In genomic region chr17:17200831-17201230, GRCh38 we compare ENCODE assay signal across 22 cellular contexts. TPM values are rescaled to one million over a fixed set of nuclear protein-coding genes. Genes with fewer than 3 reads are reported as not detected.
DNase-seq lines count a peak whose midpoint lies in the region; ATAC-seq and TF ChIP-seq lines count a peak whose summit lies in the region.
"Had no signal": no experiment of that assay in that cellular context is flagged by ENCODE, and none has a peak within 500 bp of the region (broad histone marks: within the 10 kb centered on the region; RNA-seq: fewer than 3 reads in every experiment).

No MANE protein-coding gene starts in this region.

- no peak overlapping the region for H3K4me3 Mint-ChIP-seq in CD14-positive monocyte
- H3K4me3 Mint-ChIP-seq: brain; stimulated activated naive CD8-positive, alpha-beta T cell treated with anti-CD3 and anti-CD28 coated beads, Interleukin-15, Interleukin-2, amounts not matched to agents 100 ng/mL and 50 ng/mL, for 24 hours had no signal

- no peak overlapping the region for H3K27ac Mint-ChIP-seq in CD14-positive monocyte
- H3K27ac Mint-ChIP-seq: stimulated activated naive CD8-positive, alpha-beta T cell treated with anti-CD3 and anti-CD28 coated beads, Interleukin-15, Interleukin-2, amounts not matched to agents 100 ng/mL and 50 ng/mL, for 24 hours had no signal

- intact Hi-C loops in left ventricle myocardium inferior (cut with micrococcal nuclease): no loop called here
- intact Hi-C loops in Right ventricle myocardium inferior (cut with DNase I): no loop called here
- intact Hi-C loops in ovary (cut with DNase I): no loop called here
- intact Hi-C loops in CD14-positive monocyte (cut with micrococcal nuclease): no loop called here

- H3K9me2 ChIP-seq in hepatocyte (replicated peaks; ENCODE audit: insufficient read depth): no peaks in the 10 kb centered on the region

- peaks cover 59% of the 10 kb centered on the region for H3K4me1 ChIP-seq in left ventricle myocardium inferior
- no peaks in the 10 kb centered on the region for H3K4me1 ChIP-seq in hepatocyte (ENCODE audit: insufficient read depth)
- peaks cover 26% of the 10 kb centered on the region for H3K4me1 ChIP-seq in ovary (ENCODE audit: insufficient read depth)

- H2AFZ ChIP-seq in hepatocyte: no peak overlapping the region

- peak overlapping the region; percentile 18 for H3K4me2 ChIP-seq in hepatocyte

- TF ChIP-seq CTCF in left ventricle myocardium inferior (IDR thresholded peaks at IDR 0.05; ENCODE audit: borderline replicate concordance): no peak
- TF ChIP-seq CTCF in hepatocyte (IDR thresholded peaks at IDR 0.05; ENCODE audit: poor library complexity): no peak
- TF ChIP-seq CTCF in ovary (IDR thresholded peaks at IDR 0.05): no peak
- TF ChIP-seq CTCF in CD14-positive monocyte (IDR thresholded peaks at IDR 0.05): no peak

- no peaks in the 10 kb centered on the region for H4K20me1 ChIP-seq in hepatocyte (ENCODE audit: insufficient read depth, poor library complexity, severe bottlenecking)

- H3K27ac ChIP-seq in left ventricle myocardium inferior (replicated peaks) (peak overlapping the region; percentile 87), hepatocyte (peak overlapping the region; percentile 16), ovary (peak overlapping the region in 1 of 2 donors; percentile 50)
- H3K27ac ChIP-seq: C4-2B, right lobe of liver had no signal

- H3K4me1 Mint-ChIP-seq in CD14-positive monocyte: peaks cover 20% of the 10 kb centered on the region

- TF ChIP-seq POLR2A in ovary (IDR thresholded peaks at IDR 0.05): no peak

- no peak for DNase-seq in left ventricle myocardium inferior
- no peak for DNase-seq in Right ventricle myocardium inferior (ENCODE audit: missing footprints)
- DNase-seq in hepatocyte (ENCODE audit: low spot score): no peak
- DNase-seq in ovary: peak in 4 of 5 donors; percentile 50 to 72 (median 60)
- no peak for DNase-seq in CD14-positive monocyte (ENCODE audit: low spot score)
- DNase-seq: activated CD4-positive, alpha-beta T cell treated with anti-CD3 and anti-CD28 coated beads, Interleukin-2, amount 50 U/mL, for 1 hour; Kasumi-1; NCI-H1105 treated with DMSO at 0.1 percent for 48 hours; NCI-H2107; NCI-H526; right lobe of liver; SHP77 treated with DMSO at 0.1 percent for 48 hours; T-helper 1 cell had no signal

- no peak for ATAC-seq in Right ventricle myocardium inferior
- no peak for ATAC-seq in HG02884 (IDR thresholded peaks at IDR 0.05; ENCODE audit: unreplicated experiment)
- ATAC-seq in GM21360 (IDR thresholded peaks at IDR 0.05; ENCODE audit: unreplicated experiment): no peak
- no peak for ATAC-seq in GM21528 (IDR thresholded peaks at IDR 0.05; ENCODE audit: low FRiP score, unreplicated experiment)
- ATAC-seq: activated naive CD4-positive, alpha-beta T cell treated with anti-CD3 and anti-CD28 coated beads, Interleukin-2, amount 50 U/mL, for 72 hours; left cardiac atrium; right lobe of liver had no signal

- H3K4me3 ChIP-seq in left ventricle myocardium inferior (no peak overlapping the region), hepatocyte (no peak overlapping the region), ovary (no peak overlapping the region)
- H3K4me3 ChIP-seq: coronary artery, right lobe of liver had no signal

- H3K36me3 ChIP-seq in left ventricle myocardium inferior: no peaks in the 10 kb centered on the region
- H3K36me3 ChIP-seq in hepatocyte (replicated peaks; ENCODE audit: insufficient read depth, low read depth): no peaks in the 10 kb centered on the region
- H3K36me3 ChIP-seq in ovary: no peaks in the 10 kb centered on the region

- H3K27me3 ChIP-seq in left ventricle myocardium inferior (ENCODE audit: low read depth) (no peaks in the 10 kb centered on the region), hepatocyte (no peaks in the 10 kb centered on the region), ovary (no peaks in the 10 kb centered on the region)
- H3K27me3 ChIP-seq: right lobe of liver had no signal

- peaks cover 13 to 15% (median 13%) of the 10 kb centered on the region in 3 donors for H3K27me3 Mint-ChIP-seq in CD14-positive monocyte (ENCODE audit: low read depth in 3 of 3)
- H3K27me3 Mint-ChIP-seq: stimulated activated naive CD8-positive, alpha-beta T cell treated with anti-CD3 and anti-CD28 coated beads, Interleukin-15, Interleukin-2, amounts not matched to agents 100 ng/mL and 50 ng/mL, for 24 hours had no signal

- H3K79me2 ChIP-seq in hepatocyte: no peaks in the 10 kb centered on the region

- peaks cover 19 to 30% of the 10 kb centered on the region in 2 donors for H3K36me3 Mint-ChIP-seq in CD14-positive monocyte

- H3K9me3 ChIP-seq in left ventricle myocardium inferior (replicated peaks) (no peaks in the 10 kb centered on the region), hepatocyte (ENCODE audit: low read depth) (no peaks in the 10 kb centered on the region), ovary (no peaks in the 10 kb centered on the region)
- H3K9me3 ChIP-seq: right lobe of liver had no signal

- WGBS in hepatocyte (ENCODE audit: low lambda C conversion rate, missing lambda C conversion rate): 65% methylated on average over 5 of the region's 5 CpGs
- 10 to 18% (median 10%) methylated on average over 4 to 5 of the region's 5 CpGs for WGBS in ovary, 3 donors

- no peak for TF ChIP-seq EP300 in ovary (IDR thresholded peaks at IDR 0.05)

- H3K9me3 Mint-ChIP-seq in CD14-positive monocyte: no peaks in the 10 kb centered on the region
- H3K9me3 Mint-ChIP-seq: activated naive CD4-positive, alpha-beta T cell treated with anti-CD3 and anti-CD28 coated beads, Interleukin-2, amount 50 U/mL, for 72 hours; brain; stimulated activated naive CD8-positive, alpha-beta T cell treated with anti-CD3 and anti-CD28 coated beads, Interleukin-15, Interleukin-2, amounts not matched to agents 100 ng/mL and 50 ng/mL, for 24 hours had no signal

RNA-seq across cellular contexts. Expression of gene PLD6, which starts 5.3 kb away (rescaled TPM):
- total RNA-seq in left ventricle myocardium inferior: 7.3 TPM
- 12.9 TPM for total RNA-seq in Right ventricle myocardium inferior
- total RNA-seq in hepatocyte: 0.24 and 0.97 TPM in 2 replicates
- 0.63 and 0.79 TPM in 2 replicates for polyA plus RNA-seq in hepatocyte
- total RNA-seq in ovary: 10 to 100 TPM in 1 of 7 donors, 1 to 10 TPM in 6; 2.7 to 12.8 (median 7.5) TPM
- polyA plus RNA-seq in ovary: 1 to 10 TPM; 7.2 to 7.3 TPM
- polyA plus RNA-seq in CD14-positive monocyte: under 1 TPM; 0.16 to 0.50 TPM

RNA-seq across cellular contexts. Expression of gene FLCN, which starts 36.1 kb away (rescaled TPM):
- total RNA-seq in left ventricle myocardium inferior (46.6 TPM), Right ventricle myocardium inferior (56.4 TPM), hepatocyte (51.5 and 66.2 TPM in 2 replicates), ovary (10 to 100 TPM; 27.9 to 55.7 (median 45.1) TPM)
- polyA plus RNA-seq in hepatocyte (31.0 and 39.0 TPM in 2 replicates), ovary (10 to 100 TPM; 16.4 to 29.0 TPM), CD14-positive monocyte (1 to 10 TPM; 5.8 to 8.0 TPM)

Comparison
In these comparisons a context has a peak if more than half of its experiments do, and no peak if none do; other contexts are left out.
1. DNase-seq: peak in ovary (4 of 5); none in left ventricle myocardium inferior (single experiment), Right ventricle myocardium inferior (single experiment), hepatocyte (single experiment) and CD14-positive monocyte (single experiment).